1 cellular context compared by ENCODE assay signal in the genomic region with DNA sequence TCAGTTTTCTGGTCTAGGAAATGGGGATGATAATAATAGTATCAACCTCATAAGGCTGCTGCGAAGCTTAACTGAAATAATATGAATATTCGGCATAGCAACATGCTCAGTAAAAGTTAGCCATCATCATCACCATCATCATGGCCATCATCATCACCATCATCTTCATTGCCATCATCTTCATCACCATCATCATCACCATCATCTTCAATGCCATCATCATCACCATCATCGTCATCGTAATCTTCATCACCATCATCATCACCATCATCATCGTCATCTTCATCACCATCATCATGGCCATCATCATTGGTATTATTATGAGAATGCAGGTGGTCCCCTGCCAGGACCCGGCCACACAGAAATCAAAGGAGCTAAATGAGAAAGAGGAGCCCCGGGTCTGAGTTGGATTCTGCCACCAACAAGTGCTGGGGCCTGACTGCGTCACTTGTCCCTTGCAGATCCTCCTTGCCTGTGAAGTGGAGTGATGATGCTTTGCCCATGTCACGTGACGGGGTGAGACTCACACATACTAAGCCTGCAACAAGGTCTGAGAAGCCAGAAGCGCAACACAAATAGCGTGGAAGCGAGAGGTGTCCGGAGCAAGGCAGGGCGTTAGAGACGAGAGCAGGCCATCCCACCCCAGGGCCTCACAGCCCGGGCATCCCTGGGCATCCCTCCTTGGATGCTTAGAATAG.
TF ChIP-seq lines count a peak whose summit lies in the region.

No MANE protein-coding gene starts in this region.

TF ChIP-seq in HepG2, 621 proteins besides CTCF, POLR2A, EP300 and RAD21 (continued from another document):
- no peak for TF ChIP-seq ZNF431 (CRISPR knock-in tag; IDR thresholded peaks at IDR 0.05; ENCODE audit: borderline replicate concordance, low read depth)
- no peak for TF ChIP-seq ZNF749 (CRISPR knock-in tag; IDR thresholded peaks at IDR 0.05; ENCODE audit: borderline replicate concordance)
- TF ChIP-seq SMARCC2 (IDR thresholded peaks at IDR 0.05): no peak
- TF ChIP-seq CREB1 (IDR thresholded peaks at IDR 0.05): peak; percentile 94
- TF ChIP-seq CREB1 (CRISPR knock-in tag; IDR thresholded peaks at IDR 0.05): no peak
- no peak for TF ChIP-seq SP140L (CRISPR knock-in tag; IDR thresholded peaks at IDR 0.05; ENCODE audit: borderline replicate concordance)
- TF ChIP-seq ZSCAN22 (CRISPR knock-in tag; IDR thresholded peaks at IDR 0.05): no peak
- no peak for TF ChIP-seq CBX5 (CRISPR knock-in tag; IDR thresholded peaks at IDR 0.05; ENCODE audit: borderline replicate concordance)
- no peak for TF ChIP-seq HNRNPLL (IDR thresholded peaks at IDR 0.05; ENCODE audit: low read depth, low read length, poor library complexity, severe bottlenecking)
- TF ChIP-seq SOX5 (CRISPR knock-in tag; IDR thresholded peaks at IDR 0.05; ENCODE audit: borderline replicate concordance): no peak
- TF ChIP-seq RAD51 (IDR thresholded peaks at IDR 0.05; ENCODE audit: borderline replicate concordance): peak; percentile 65; the same call in 1 of the 2 replicates
- TF ChIP-seq HOXD1 (CRISPR knock-in tag; IDR thresholded peaks at IDR 0.05): no peak
- TF ChIP-seq ETV5 (CRISPR knock-in tag; IDR thresholded peaks at IDR 0.05; ENCODE audit: borderline replicate concordance): no peak
- TF ChIP-seq, protein P1, sequence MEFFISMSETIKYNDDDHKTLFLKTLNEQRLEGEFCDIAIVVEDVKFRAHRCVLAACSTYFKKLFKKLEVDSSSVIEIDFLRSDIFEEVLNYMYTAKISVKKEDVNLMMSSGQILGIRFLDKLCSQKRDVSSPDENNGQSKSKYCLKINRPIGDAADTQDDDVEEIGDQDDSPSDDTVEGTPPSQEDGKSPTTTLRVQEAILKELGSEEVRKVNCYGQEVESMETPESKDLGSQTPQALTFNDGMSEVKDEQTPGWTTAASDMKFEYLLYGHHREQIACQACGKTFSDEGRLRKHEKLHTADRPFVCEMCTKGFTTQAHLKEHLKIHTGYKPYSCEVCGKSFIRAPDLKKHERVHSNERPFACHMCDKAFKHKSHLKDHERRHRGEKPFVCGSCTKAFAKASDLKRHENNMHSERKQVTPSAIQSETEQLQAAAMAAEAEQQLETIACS (CRISPR knock-in tag; IDR thresholded peaks at IDR 0.05): no peak
- TF ChIP-seq, protein P2, sequence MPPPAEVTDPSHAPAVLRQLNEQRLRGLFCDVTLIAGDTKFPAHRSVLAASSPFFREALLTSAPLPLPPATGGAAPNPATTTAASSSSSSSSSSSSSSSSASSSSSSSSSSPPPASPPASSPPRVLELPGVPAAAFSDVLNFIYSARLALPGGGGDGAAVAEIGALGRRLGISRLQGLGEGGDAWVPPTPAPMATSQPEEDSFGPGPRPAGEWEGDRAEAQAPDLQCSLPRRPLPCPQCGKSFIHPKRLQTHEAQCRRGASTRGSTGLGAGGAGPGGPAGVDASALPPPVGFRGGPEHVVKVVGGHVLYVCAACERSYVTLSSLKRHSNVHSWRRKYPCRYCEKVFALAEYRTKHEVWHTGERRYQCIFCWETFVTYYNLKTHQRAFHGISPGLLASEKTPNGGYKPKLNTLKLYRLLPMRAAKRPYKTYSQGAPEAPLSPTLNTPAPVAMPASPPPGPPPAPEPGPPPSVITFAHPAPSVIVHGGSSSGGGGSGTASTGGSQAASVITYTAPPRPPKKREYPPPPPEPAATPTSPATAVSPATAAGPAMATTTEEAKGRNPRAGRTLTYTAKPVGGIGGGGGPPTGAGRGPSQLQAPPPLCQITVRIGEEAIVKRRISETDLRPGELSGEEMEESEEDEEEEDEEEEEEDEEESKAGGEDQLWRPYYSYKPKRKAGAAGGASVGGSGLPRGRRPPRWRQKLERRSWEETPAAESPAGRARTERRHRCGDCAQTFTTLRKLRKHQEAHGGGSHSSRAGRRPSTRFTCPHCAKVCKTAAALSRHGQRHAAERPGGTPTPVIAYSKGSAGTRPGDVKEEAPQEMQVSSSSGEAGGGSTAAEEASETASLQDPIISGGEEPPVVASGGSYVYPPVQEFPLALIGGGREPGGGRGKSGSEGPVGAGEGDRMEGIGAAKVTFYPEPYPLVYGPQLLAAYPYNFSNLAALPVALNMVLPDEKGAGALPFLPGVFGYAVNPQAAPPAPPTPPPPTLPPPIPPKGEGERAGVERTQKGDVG (CRISPR knock-in tag; IDR thresholded peaks at IDR 0.05; ENCODE audit: borderline replicate concordance): no peak
- no peak for TF ChIP-seq ZNF329 (CRISPR knock-in tag; IDR thresholded peaks at IDR 0.05; ENCODE audit: low read depth)
- TF ChIP-seq, protein P3, sequence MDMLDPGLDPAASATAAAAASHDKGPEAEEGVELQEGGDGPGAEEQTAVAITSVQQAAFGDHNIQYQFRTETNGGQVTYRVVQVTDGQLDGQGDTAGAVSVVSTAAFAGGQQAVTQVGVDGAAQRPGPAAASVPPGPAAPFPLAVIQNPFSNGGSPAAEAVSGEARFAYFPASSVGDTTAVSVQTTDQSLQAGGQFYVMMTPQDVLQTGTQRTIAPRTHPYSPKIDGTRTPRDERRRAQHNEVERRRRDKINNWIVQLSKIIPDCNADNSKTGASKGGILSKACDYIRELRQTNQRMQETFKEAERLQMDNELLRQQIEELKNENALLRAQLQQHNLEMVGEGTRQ (IDR thresholded peaks at IDR 0.05; ENCODE audit: low read depth, low read length): peak; percentile 23; the same call in 1 of the 2 replicates
- TF ChIP-seq, protein P3 (CRISPR knock-in tag; IDR thresholded peaks at IDR 0.05; ENCODE audit: borderline replicate concordance): no peak
- TF ChIP-seq FOXK2 (IDR thresholded peaks at IDR 0.05): no peak
- TF ChIP-seq SPEN (CRISPR knock-in tag; IDR thresholded peaks at IDR 0.05; ENCODE audit: low read depth): no peak
- TF ChIP-seq, protein P4, sequence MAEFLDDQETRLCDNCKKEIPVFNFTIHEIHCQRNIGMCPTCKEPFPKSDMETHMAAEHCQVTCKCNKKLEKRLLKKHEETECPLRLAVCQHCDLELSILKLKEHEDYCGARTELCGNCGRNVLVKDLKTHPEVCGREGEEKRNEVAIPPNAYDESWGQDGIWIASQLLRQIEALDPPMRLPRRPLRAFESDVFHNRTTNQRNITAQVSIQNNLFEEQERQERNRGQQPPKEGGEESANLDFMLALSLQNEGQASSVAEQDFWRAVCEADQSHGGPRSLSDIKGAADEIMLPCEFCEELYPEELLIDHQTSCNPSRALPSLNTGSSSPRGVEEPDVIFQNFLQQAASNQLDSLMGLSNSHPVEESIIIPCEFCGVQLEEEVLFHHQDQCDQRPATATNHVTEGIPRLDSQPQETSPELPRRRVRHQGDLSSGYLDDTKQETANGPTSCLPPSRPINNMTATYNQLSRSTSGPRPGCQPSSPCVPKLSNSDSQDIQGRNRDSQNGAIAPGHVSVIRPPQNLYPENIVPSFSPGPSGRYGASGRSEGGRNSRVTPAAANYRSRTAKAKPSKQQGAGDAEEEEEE (CRISPR knock-in tag; IDR thresholded peaks at IDR 0.05; ENCODE audit: borderline replicate concordance): no peak
- no peak for TF ChIP-seq ZNF331 (CRISPR knock-in tag; IDR thresholded peaks at IDR 0.05)
